In the genomic region with DNA sequence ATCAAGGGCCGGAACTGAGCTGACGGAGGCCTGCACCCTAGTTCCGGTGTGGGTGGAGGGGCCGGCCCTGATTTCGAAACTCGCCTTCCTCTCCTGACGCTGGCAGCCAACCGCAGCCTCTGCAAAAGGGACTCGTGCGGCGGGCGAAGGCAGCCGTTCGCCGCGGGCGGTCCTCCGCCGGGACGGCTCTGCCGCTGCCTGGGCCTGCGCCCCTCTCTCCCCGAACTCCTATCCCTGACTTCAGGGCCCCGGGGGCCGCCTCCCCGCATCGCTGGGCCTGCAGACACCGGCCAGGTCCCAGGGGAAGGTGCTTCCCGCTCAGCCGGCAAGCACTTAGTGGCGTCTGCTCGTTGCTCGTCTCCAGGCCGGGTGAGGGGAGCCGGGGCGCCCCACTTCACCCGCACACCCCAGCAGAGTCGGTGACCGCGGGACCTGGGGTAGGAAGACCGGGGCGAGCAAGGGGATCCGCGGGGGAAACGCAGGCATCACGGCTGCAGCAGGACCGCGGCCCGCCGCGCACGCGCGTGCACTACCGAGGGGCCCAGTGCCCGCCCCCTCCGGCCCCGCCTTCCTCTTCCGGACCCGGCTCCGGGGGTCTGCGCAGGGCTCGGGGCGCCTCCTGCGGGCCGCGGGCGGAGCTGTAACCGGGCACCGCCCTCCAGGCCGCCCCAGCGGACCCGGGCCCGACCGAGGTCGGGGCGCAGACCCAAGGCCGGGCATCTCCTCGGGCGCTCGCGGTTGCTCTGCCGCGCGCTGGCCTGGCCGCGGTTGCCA, we compare ENCODE assay signal across 1 cellular context.
A peak's percentile ranks its signal among the peaks of the same experiment; 100 is the strongest.
TF ChIP-seq lines count a peak whose summit lies in the region.

No MANE protein-coding gene starts in this region.

TF ChIP-seq in GM12878, 131 proteins besides CTCF, POLR2A, EP300 and RAD21 (continues in another document):
- no peak for TF ChIP-seq WRNIP1 (IDR thresholded peaks at IDR 0.05; ENCODE audit: borderline replicate concordance, low read depth, low read length)
- TF ChIP-seq RB1 (IDR thresholded peaks at IDR 0.05; ENCODE audit: borderline replicate concordance), result peak; percentile 92; the same call in 1 of the 2 replicates
- TF ChIP-seq, protein P1, sequence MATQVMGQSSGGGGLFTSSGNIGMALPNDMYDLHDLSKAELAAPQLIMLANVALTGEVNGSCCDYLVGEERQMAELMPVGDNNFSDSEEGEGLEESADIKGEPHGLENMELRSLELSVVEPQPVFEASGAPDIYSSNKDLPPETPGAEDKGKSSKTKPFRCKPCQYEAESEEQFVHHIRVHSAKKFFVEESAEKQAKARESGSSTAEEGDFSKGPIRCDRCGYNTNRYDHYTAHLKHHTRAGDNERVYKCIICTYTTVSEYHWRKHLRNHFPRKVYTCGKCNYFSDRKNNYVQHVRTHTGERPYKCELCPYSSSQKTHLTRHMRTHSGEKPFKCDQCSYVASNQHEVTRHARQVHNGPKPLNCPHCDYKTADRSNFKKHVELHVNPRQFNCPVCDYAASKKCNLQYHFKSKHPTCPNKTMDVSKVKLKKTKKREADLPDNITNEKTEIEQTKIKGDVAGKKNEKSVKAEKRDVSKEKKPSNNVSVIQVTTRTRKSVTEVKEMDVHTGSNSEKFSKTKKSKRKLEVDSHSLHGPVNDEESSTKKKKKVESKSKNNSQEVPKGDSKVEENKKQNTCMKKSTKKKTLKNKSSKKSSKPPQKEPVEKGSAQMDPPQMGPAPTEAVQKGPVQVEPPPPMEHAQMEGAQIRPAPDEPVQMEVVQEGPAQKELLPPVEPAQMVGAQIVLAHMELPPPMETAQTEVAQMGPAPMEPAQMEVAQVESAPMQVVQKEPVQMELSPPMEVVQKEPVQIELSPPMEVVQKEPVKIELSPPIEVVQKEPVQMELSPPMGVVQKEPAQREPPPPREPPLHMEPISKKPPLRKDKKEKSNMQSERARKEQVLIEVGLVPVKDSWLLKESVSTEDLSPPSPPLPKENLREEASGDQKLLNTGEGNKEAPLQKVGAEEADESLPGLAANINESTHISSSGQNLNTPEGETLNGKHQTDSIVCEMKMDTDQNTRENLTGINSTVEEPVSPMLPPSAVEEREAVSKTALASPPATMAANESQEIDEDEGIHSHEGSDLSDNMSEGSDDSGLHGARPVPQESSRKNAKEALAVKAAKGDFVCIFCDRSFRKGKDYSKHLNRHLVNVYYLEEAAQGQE (IDR thresholded peaks at IDR 0.05; ENCODE audit: low read depth, low read length), result no peak
- no peak for TF ChIP-seq CBX5 (IDR thresholded peaks at IDR 0.05; ENCODE audit: low read depth)
- TF ChIP-seq, protein P2, sequence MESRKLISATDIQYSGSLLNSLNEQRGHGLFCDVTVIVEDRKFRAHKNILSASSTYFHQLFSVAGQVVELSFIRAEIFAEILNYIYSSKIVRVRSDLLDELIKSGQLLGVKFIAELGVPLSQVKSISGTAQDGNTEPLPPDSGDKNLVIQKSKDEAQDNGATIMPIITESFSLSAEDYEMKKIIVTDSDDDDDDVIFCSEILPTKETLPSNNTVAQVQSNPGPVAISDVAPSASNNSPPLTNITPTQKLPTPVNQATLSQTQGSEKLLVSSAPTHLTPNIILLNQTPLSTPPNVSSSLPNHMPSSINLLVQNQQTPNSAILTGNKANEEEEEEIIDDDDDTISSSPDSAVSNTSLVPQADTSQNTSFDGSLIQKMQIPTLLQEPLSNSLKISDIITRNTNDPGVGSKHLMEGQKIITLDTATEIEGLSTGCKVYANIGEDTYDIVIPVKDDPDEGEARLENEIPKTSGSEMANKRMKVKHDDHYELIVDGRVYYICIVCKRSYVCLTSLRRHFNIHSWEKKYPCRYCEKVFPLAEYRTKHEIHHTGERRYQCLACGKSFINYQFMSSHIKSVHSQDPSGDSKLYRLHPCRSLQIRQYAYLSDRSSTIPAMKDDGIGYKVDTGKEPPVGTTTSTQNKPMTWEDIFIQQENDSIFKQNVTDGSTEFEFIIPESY (IDR thresholded peaks at IDR 0.05), result 0 out of 2 replicates have a peak, but pooled peaks have one; percentile 36
- 0 out of 2 replicates have a peak, but pooled peaks have one; percentile 42 for TF ChIP-seq SMARCA5 (IDR thresholded peaks at IDR 0.05)
- TF ChIP-seq, protein P3, sequence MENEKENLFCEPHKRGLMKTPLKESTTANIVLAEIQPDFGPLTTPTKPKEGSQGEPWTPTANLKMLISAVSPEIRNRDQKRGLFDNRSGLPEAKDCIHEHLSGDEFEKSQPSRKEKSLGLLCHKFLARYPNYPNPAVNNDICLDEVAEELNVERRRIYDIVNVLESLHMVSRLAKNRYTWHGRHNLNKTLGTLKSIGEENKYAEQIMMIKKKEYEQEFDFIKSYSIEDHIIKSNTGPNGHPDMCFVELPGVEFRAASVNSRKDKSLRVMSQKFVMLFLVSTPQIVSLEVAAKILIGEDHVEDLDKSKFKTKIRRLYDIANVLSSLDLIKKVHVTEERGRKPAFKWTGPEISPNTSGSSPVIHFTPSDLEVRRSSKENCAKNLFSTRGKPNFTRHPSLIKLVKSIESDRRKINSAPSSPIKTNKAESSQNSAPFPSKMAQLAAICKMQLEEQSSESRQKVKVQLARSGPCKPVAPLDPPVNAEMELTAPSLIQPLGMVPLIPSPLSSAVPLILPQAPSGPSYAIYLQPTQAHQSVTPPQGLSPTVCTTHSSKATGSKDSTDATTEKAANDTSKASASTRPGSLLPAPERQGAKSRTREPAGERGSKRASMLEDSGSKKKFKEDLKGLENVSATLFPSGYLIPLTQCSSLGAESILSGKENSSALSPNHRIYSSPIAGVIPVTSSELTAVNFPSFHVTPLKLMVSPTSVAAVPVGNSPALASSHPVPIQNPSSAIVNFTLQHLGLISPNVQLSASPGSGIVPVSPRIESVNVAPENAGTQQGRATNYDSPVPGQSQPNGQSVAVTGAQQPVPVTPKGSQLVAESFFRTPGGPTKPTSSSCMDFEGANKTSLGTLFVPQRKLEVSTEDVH (IDR thresholded peaks at IDR 0.05; ENCODE audit: low read depth, partially characterized antibody), result no peak
- peak; percentile 85; the same call in 1 of the 2 replicates for TF ChIP-seq ZBED1 (IDR thresholded peaks at IDR 0.05; ENCODE audit: borderline replicate concordance)
- TF ChIP-seq KAT2A (conservative IDR thresholded peaks at IDR 0.05; ENCODE audit: control insufficient read depth, low read depth, low read length), result no peak
- TF ChIP-seq TBL1XR1 (IDR thresholded peaks at IDR 0.05; ENCODE audit: low read depth, low read length), result no peak
- peak; percentile 72; the same call in 1 of the 2 replicates for TF ChIP-seq SMAD5 (IDR thresholded peaks at IDR 0.05; ENCODE audit: low read depth)
- peak; percentile 90 for TF ChIP-seq IKZF1 (conservative IDR thresholded peaks at IDR 0.05)
- peak; percentile 93 for TF ChIP-seq MEF2B (IDR thresholded peaks at IDR 0.05; ENCODE audit: partially characterized antibody, poor library complexity, severe bottlenecking)
- TF ChIP-seq, protein P4, sequence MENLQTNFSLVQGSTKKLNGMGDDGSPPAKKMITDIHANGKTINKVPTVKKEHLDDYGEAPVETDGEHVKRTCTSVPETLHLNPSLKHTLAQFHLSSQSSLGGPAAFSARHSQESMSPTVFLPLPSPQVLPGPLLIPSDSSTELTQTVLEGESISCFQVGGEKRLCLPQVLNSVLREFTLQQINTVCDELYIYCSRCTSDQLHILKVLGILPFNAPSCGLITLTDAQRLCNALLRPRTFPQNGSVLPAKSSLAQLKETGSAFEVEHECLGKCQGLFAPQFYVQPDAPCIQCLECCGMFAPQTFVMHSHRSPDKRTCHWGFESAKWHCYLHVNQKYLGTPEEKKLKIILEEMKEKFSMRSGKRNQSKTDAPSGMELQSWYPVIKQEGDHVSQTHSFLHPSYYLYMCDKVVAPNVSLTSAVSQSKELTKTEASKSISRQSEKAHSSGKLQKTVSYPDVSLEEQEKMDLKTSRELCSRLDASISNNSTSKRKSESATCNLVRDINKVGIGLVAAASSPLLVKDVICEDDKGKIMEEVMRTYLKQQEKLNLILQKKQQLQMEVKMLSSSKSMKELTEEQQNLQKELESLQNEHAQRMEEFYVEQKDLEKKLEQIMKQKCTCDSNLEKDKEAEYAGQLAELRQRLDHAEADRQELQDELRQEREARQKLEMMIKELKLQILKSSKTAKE (IDR thresholded peaks at IDR 0.05; ENCODE audit: low read depth, poor library complexity, severe bottlenecking), result no peak
- TF ChIP-seq, protein P5, sequence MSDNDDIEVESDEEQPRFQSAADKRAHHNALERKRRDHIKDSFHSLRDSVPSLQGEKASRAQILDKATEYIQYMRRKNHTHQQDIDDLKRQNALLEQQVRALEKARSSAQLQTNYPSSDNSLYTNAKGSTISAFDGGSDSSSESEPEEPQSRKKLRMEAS (IDR thresholded peaks at IDR 0.05; ENCODE audit: low read depth, low read length), result no peak; the same call in 1 of the 2 replicates
- peak; percentile 39 for TF ChIP-seq SPI1 (IDR thresholded peaks at IDR 0.05; ENCODE audit: borderline replicate concordance, insufficient read depth, low read depth, low read length)
- peak; percentile 98 for TF ChIP-seq GATAD2B (conservative IDR thresholded peaks at IDR 0.05; ENCODE audit: low read depth)
- TF ChIP-seq NR2C1 (IDR thresholded peaks at IDR 0.05), result peak; percentile 42; the same call in 1 of the 2 replicates
- TF ChIP-seq, protein P6, sequence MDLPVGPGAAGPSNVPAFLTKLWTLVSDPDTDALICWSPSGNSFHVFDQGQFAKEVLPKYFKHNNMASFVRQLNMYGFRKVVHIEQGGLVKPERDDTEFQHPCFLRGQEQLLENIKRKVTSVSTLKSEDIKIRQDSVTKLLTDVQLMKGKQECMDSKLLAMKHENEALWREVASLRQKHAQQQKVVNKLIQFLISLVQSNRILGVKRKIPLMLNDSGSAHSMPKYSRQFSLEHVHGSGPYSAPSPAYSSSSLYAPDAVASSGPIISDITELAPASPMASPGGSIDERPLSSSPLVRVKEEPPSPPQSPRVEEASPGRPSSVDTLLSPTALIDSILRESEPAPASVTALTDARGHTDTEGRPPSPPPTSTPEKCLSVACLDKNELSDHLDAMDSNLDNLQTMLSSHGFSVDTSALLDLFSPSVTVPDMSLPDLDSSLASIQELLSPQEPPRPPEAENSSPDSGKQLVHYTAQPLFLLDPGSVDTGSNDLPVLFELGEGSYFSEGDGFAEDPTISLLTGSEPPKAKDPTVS (IDR thresholded peaks at IDR 0.05; ENCODE audit: low read depth, low read length), result no peak
- TF ChIP-seq, protein P7, sequence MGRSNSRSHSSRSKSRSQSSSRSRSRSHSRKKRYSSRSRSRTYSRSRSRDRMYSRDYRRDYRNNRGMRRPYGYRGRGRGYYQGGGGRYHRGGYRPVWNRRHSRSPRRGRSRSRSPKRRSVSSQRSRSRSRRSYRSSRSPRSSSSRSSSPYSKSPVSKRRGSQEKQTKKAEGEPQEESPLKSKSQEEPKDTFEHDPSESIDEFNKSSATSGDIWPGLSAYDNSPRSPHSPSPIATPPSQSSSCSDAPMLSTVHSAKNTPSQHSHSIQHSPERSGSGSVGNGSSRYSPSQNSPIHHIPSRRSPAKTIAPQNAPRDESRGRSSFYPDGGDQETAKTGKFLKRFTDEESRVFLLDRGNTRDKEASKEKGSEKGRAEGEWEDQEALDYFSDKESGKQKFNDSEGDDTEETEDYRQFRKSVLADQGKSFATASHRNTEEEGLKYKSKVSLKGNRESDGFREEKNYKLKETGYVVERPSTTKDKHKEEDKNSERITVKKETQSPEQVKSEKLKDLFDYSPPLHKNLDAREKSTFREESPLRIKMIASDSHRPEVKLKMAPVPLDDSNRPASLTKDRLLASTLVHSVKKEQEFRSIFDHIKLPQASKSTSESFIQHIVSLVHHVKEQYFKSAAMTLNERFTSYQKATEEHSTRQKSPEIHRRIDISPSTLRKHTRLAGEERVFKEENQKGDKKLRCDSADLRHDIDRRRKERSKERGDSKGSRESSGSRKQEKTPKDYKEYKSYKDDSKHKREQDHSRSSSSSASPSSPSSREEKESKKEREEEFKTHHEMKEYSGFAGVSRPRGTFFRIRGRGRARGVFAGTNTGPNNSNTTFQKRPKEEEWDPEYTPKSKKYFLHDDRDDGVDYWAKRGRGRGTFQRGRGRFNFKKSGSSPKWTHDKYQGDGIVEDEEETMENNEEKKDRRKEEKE (IDR thresholded peaks at IDR 0.05), result no peak; the same call in 1 of the 2 replicates
- TF ChIP-seq, protein P8, sequence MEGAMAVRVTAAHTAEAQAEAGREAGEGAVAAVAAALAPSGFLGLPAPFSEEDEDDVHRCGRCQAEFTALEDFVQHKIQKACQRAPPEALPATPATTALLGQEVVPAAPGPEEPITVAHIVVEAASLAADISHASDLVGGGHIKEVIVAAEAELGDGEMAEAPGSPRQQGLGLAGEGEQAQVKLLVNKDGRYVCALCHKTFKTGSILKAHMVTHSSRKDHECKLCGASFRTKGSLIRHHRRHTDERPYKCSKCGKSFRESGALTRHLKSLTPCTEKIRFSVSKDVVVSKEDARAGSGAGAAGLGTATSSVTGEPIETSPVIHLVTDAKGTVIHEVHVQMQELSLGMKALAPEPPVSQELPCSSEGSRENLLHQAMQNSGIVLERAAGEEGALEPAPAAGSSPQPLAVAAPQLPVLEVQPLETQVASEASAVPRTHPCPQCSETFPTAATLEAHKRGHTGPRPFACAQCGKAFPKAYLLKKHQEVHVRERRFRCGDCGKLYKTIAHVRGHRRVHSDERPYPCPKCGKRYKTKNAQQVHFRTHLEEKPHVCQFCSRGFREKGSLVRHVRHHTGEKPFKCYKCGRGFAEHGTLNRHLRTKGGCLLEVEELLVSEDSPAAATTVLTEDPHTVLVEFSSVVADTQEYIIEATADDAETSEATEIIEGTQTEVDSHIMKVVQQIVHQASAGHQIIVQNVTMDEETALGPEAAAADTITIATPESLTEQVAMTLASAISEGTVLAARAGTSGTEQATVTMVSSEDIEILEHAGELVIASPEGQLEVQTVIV (IDR thresholded peaks at IDR 0.05; ENCODE audit: borderline replicate concordance, partially characterized antibody), result no peak
- TF ChIP-seq SIN3A (IDR thresholded peaks at IDR 0.05; ENCODE audit: low read depth, low read length), result peak; percentile 63
- peak; percentile 69 for TF ChIP-seq NRF1 (conservative IDR thresholded peaks at IDR 0.05; ENCODE audit: low read depth, low read length)
- TF ChIP-seq MYB (IDR thresholded peaks at IDR 0.05; ENCODE audit: borderline replicate concordance, low read depth, low read length), result no peak
- TF ChIP-seq, protein P9, sequence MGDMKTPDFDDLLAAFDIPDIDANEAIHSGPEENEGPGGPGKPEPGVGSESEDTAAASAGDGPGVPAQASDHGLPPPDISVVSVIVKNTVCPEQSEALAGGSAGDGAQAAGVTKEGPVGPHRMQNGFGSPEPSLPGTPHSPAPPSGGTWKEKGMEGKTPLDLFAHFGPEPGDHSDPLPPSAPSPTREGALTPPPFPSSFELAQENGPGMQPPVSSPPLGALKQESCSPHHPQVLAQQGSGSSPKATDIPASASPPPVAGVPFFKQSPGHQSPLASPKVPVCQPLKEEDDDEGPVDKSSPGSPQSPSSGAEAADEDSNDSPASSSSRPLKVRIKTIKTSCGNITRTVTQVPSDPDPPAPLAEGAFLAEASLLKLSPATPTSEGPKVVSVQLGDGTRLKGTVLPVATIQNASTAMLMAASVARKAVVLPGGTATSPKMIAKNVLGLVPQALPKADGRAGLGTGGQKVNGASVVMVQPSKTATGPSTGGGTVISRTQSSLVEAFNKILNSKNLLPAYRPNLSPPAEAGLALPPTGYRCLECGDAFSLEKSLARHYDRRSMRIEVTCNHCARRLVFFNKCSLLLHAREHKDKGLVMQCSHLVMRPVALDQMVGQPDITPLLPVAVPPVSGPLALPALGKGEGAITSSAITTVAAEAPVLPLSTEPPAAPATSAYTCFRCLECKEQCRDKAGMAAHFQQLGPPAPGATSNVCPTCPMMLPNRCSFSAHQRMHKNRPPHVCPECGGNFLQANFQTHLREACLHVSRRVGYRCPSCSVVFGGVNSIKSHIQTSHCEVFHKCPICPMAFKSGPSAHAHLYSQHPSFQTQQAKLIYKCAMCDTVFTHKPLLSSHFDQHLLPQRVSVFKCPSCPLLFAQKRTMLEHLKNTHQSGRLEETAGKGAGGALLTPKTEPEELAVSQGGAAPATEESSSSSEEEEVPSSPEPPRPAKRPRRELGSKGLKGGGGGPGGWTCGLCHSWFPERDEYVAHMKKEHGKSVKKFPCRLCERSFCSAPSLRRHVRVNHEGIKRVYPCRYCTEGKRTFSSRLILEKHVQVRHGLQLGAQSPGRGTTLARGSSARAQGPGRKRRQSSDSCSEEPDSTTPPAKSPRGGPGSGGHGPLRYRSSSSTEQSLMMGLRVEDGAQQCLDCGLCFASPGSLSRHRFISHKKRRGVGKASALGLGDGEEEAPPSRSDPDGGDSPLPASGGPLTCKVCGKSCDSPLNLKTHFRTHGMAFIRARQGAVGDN (IDR thresholded peaks at IDR 0.05), result no peak; the same call in 1 of the 2 replicates
